8 cellular contexts compared by ENCODE assay signal in the genomic region with DNA sequence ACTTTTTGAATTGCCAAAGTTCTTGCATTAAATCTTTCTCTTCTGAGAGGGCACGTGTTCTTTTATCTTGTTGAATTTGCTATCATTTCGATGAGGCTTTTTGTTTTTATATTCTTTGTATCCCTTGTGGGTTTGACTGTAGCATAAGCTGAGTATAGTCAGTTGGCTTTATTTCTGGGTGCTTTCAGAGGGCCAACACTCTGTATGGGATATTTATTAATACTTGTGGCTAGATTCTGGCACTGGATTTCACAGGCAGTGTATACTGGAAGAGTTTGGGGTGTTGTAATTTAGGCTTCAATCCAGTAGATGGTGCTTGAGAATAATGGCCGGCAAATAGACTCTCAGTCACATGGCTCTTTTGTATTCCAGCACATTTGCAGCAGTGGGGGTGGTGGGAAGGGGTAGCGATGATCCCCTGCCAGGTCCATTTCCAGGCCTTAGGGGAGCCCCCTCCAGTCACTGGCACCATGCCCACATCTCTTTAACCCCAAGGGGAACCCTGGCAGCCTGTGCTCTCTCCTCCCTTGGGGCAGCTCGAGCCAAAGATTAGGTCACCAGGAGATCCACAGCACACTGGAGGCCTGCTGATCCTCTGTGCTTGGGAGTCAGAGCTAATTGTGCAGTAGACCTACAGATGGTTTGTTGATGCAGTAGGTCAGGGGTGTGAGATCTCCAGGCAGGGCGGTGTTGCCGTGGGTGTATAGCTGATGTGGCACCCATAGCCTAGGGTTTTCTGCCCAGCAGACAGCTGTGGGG.
DNase-seq lines count a peak whose midpoint lies in the region; ATAC-seq and TF ChIP-seq lines count a peak whose summit lies in the region.

No MANE protein-coding gene starts in this region.

- H3K4me3 Mint-ChIP-seq in activated CD4-positive, alpha-beta T cell treated with anti-CD3 and anti-CD28 coated beads, Interleukin-2, amount 10 ng/mL, durations not matched to agents 7 days and 5 days, result no peak overlapping the region

- no peak overlapping the region for H3K27ac Mint-ChIP-seq in activated CD4-positive, alpha-beta T cell treated with anti-CD3 and anti-CD28 coated beads, Interleukin-2, amount 10 ng/mL, durations not matched to agents 7 days and 5 days
- no peak overlapping the region for H3K27ac Mint-ChIP-seq in activated naive CD4-positive, alpha-beta T cell treated with anti-CD3 and anti-CD28 coated beads, Interleukin-2, amount 50 U/mL, for 72 hours

- in situ Hi-C loops in Caki2 (cut with HindIII; ENCODE audit: low pct_unique_long_range_greater_than_20kb, low sequenced_read_pairs), result no loop called here

- DNase-seq in Caki2 (ENCODE audit: low read depth) (peak; percentile 34), LHCN-M2 (ENCODE audit: low read depth) (peak; percentile 19), WERI-Rb-1 (peak; percentile 63), right atrium auricular region (ENCODE audit: low spot score) (peak; percentile 66), substantia nigra (lab: John Stamatoyannopoulos, UW) (peak in 37 of 49 donors; percentile 9 to 78 (median 29))
- no peak for DNase-seq in activated CD4-positive, alpha-beta T cell treated with anti-CD3 and anti-CD28 coated beads, Interleukin-2, amount 10 ng/mL, durations not matched to agents 7 days and 5 days
- no peak for DNase-seq in activated naive CD4-positive, alpha-beta T cell treated with anti-CD3 and anti-CD28 coated beads, Interleukin-2, amount 50 U/mL, for 72 hours (ENCODE audit: low spot score in 2 of 2)

- ATAC-seq in activated naive CD4-positive, alpha-beta T cell treated with anti-CD3 and anti-CD28 coated beads, Interleukin-2, amount 50 U/mL, for 72 hours, result no peak
- no peak for ATAC-seq in HG03439 (IDR thresholded peaks at IDR 0.05; ENCODE audit: unreplicated experiment)

- H3K4me3 ChIP-seq in WERI-Rb-1 (ENCODE audit: low read depth, low read length) (peak overlapping the region; percentile 30), right atrium auricular region (no peak overlapping the region)

- POLR2A ChIA-PET in activated CD4-positive, alpha-beta T cell treated with anti-CD3 and anti-CD28 coated beads, Interleukin-2, amount 10 ng/mL, durations not matched to agents 7 days and 5 days (lab: Charles Lee), result no interaction called here

- H3K27ac ChIP-seq in WERI-Rb-1 (peak overlapping the region; percentile 80), right atrium auricular region (peak overlapping the region; percentile 44 to 56), substantia nigra (ENCODE audit: low read depth, low read length, poor library complexity, severe bottlenecking) (peak overlapping the region; percentile 58)

- no peaks in the 10 kb centered on the region for H3K9me3 ChIP-seq in WERI-Rb-1 (ENCODE audit: severe bottlenecking)
- no peaks in the 10 kb centered on the region for H3K9me3 ChIP-seq in right atrium auricular region

- peaks cover 2% of the 10 kb centered on the region for H3K36me3 Mint-ChIP-seq in activated CD4-positive, alpha-beta T cell treated with anti-CD3 and anti-CD28 coated beads, Interleukin-2, amount 10 ng/mL, durations not matched to agents 7 days and 5 days (ENCODE audit: low read depth)
- H3K36me3 Mint-ChIP-seq in activated naive CD4-positive, alpha-beta T cell treated with anti-CD3 and anti-CD28 coated beads, Interleukin-2, amount 50 U/mL, for 72 hours, result peaks cover 0 to 5% of the 10 kb centered on the region in 2 donors

- TF ChIP-seq CTCF in WERI-Rb-1 (IDR thresholded peaks at IDR 0.05; ENCODE audit: low read depth, low read length) (peak; percentile 56; the same call in 1 of the 2 replicates), right atrium auricular region (IDR thresholded peaks at IDR 0.05) (peak in 1 of 2 donors; percentile 63)

- H3K27me3 ChIP-seq in WERI-Rb-1 (ENCODE audit: insufficient read depth, low read depth, severe bottlenecking) (no peaks in the 10 kb centered on the region), right atrium auricular region (no peaks in the 10 kb centered on the region)

- H3K27me3 Mint-ChIP-seq in activated CD4-positive, alpha-beta T cell treated with anti-CD3 and anti-CD28 coated beads, Interleukin-2, amount 10 ng/mL, durations not matched to agents 7 days and 5 days, result peaks cover 2% of the 10 kb centered on the region

- H3K4me1 Mint-ChIP-seq in activated CD4-positive, alpha-beta T cell treated with anti-CD3 and anti-CD28 coated beads, Interleukin-2, amount 10 ng/mL, durations not matched to agents 7 days and 5 days, result no peaks in the 10 kb centered on the region

- CTCF ChIA-PET in activated CD4-positive, alpha-beta T cell treated with anti-CD3 and anti-CD28 coated beads, Interleukin-2, amount 10 ng/mL, durations not matched to agents 7 days and 5 days (lab: Charles Lee), result no interaction called here

- H3K4me1 ChIP-seq in right atrium auricular region, result peaks cover 0 to 8% of the 10 kb centered on the region in 2 donors

- H3K36me3 ChIP-seq in WERI-Rb-1, result no peaks in the 10 kb centered on the region
- no peaks in the 10 kb centered on the region for H3K36me3 ChIP-seq in right atrium auricular region

- no peaks in the 10 kb centered on the region for H3K9me3 Mint-ChIP-seq in activated CD4-positive, alpha-beta T cell treated with anti-CD3 and anti-CD28 coated beads, Interleukin-2, amount 10 ng/mL, durations not matched to agents 7 days and 5 days
- no peaks in the 10 kb centered on the region for H3K9me3 Mint-ChIP-seq in activated naive CD4-positive, alpha-beta T cell treated with anti-CD3 and anti-CD28 coated beads, Interleukin-2, amount 50 U/mL, for 72 hours

Comparison
In these comparisons a context has a peak if more than half of its experiments do, and no peak if none do; other contexts are left out.
1. DNase-seq: peak in Caki2 (single experiment), LHCN-M2 (single experiment), WERI-Rb-1 (single experiment), right atrium auricular region (single experiment) and substantia nigra (37 of 49); none in activated CD4-positive, alpha-beta T cell treated with anti-CD3 and anti-CD28 coated beads, Interleukin-2, amount 10 ng/mL, durations not matched to agents 7 days and 5 days (single experiment) and activated naive CD4-positive, alpha-beta T cell treated with anti-CD3 and anti-CD28 coated beads, Interleukin-2, amount 50 U/mL, for 72 hours (0 of 2).
2. Peak in every context shown above with its lines, with median percentiles within 50 percentile points of each other: H3K27ac ChIP-seq.